ENCODE assay signal across 8 cellular contexts in the genomic region with DNA sequence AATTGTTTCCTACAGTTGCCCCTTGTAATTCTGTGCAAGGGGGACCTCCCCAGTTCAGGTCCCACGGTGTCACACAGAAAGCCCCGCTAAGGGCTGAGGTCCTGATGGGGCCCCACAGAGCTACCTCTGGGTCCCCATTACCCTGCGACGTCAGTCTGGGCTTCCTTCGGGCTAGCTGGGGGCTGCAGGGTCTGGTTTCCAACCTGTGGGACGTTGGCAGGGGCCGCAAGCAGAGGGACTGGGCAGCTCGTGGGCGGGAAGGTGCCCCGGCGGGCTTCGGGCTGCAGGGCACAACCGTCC. TPM values are rescaled to one million over a fixed set of nuclear protein-coding genes. Genes with fewer than 3 reads are reported as not detected.
DNase-seq lines count a peak whose midpoint lies in the region; ATAC-seq, FAIRE-seq and TF ChIP-seq lines count a peak whose summit lies in the region.

No MANE protein-coding gene starts in this region.

- H3K4me2 ChIP-seq in OCI-LY1 (ENCODE audit: low read length) (peak overlapping the region; percentile 99), endothelial cell of umbilical vein (ENCODE audit: insufficient read depth, low read length) (peak overlapping the region; percentile 65), parathyroid adenoma (ENCODE audit: low read length) (peak overlapping the region; percentile 91)

- BruUV-seq in endothelial cell of umbilical vein (replicated peaks; lab: Mats Ljungman, UMichigan) = no TSS peak

- no peak for FAIRE-seq in endothelial cell of umbilical vein (lab: Jason Lieb, UNC)

- TF ChIP-seq POLR2A in endothelial cell of umbilical vein (IDR thresholded peaks at IDR 0.05; ENCODE audit: low read depth, low read length) = no peak

- H3K36me3 Mint-ChIP-seq in CD4-positive, alpha-beta T cell (ENCODE audit: low read depth) = peaks cover 14% of the 10 kb centered on the region

- H3K9me3 ChIP-seq in CD4-positive, alpha-beta T cell (ENCODE audit: control insufficient read depth, low read length) = no peaks in the 10 kb centered on the region
- H3K9me3 ChIP-seq in OCI-LY1 (ENCODE audit: low read length) (no peaks in the 10 kb centered on the region), endothelial cell of umbilical vein (replicated peaks; ENCODE audit: control insufficient read depth, insufficient read depth, low read length) (no peaks in the 10 kb centered on the region), parathyroid adenoma (ENCODE audit: control insufficient read depth, low read length) (no peaks in the 10 kb centered on the region)

- H3K27me3 ChIP-seq in CD4-positive, alpha-beta T cell (ENCODE audit: control insufficient read depth, insufficient read depth, low read length) = no peaks in the 10 kb centered on the region
- H3K27me3 ChIP-seq in OCI-LY1 (ENCODE audit: insufficient read depth, low read length) = no peaks in the 10 kb centered on the region
- no peaks in the 10 kb centered on the region for H3K27me3 ChIP-seq in endothelial cell of umbilical vein (ENCODE audit: control insufficient read depth in 2 of 2, insufficient read depth in 2 of 2, low read length in 2 of 2)
- H3K27me3 ChIP-seq in parathyroid adenoma (ENCODE audit: control insufficient read depth, insufficient read depth, low read length) = no peaks in the 10 kb centered on the region

- peak overlapping the region; percentile 92 for H3K27ac Mint-ChIP-seq in CD4-positive, alpha-beta T cell

- TF ChIP-seq CTCF in CD4-positive, alpha-beta T cell (IDR thresholded peaks at IDR 0.05) = no peak
- no peak for TF ChIP-seq CTCF in OCI-LY1 (IDR thresholded peaks at IDR 0.05; ENCODE audit: low read length)
- TF ChIP-seq CTCF in endothelial cell of umbilical vein (IDR thresholded peaks at IDR 0.05; ENCODE audit: extremely low read depth in 1 of 2, insufficient read depth in 1 of 2, low read depth in 1 of 2, low read length in 2 of 2) = no peak
- TF ChIP-seq CTCF in parathyroid adenoma (IDR thresholded peaks at IDR 0.05) = no peak

- H3K9me1 ChIP-seq in endothelial cell of umbilical vein (replicated peaks; ENCODE audit: control insufficient read depth, extremely low read depth, insufficient read depth, low read length) = no peaks in the 10 kb centered on the region

- H3K4me1 ChIP-seq in OCI-LY1 (ENCODE audit: insufficient read depth, low read length, severe bottlenecking) = peaks cover 19% of the 10 kb centered on the region
- peaks cover 5% of the 10 kb centered on the region for H3K4me1 ChIP-seq in endothelial cell of umbilical vein (ENCODE audit: control insufficient read depth, extremely low read depth, insufficient read depth, low read length)
- H3K4me1 ChIP-seq in parathyroid adenoma = peaks cover 2% of the 10 kb centered on the region

- POLR2A ChIA-PET in CD4-positive, alpha-beta T cell (lab: Charles Lee) = interaction anchor here (0.6 to 5.8 kb wide), 11 partner anchors 10 to 77 kb away, joined by 3 to 94 read pairs (median 7); a partner anchor contains a TSS
- POLR2A ChIA-PET in endothelial cell of umbilical vein (lab: Charles Lee) = interaction anchor here (0.6 kb wide), 1 partner anchor 212 kb away, joined by 3 read pairs; no protein-coding TSS in a partner anchor

- H4K20me1 ChIP-seq in OCI-LY1 (ENCODE audit: insufficient read depth, low read length) (no peaks in the 10 kb centered on the region), endothelial cell of umbilical vein (replicated peaks; ENCODE audit: control insufficient read depth, extremely low read depth, insufficient read depth, low read length) (no peaks in the 10 kb centered on the region)

- H3K9me3 Mint-ChIP-seq in CD4-positive, alpha-beta T cell = no peaks in the 10 kb centered on the region

- dilution Hi-C loops in endothelial cell of umbilical vein (cut with MboI; ENCODE audit: extremely low pct_ligation_motif_present, low sequenced_read_pairs) = no loop called here

- ATAC-seq in CD4-positive, alpha-beta T cell (ENCODE audit: poor library complexity) = no peak
- peak; percentile 23 for ATAC-seq in GM21717 (IDR thresholded peaks at IDR 0.05; ENCODE audit: unreplicated experiment)

- no peaks in the 10 kb centered on the region for H3K9me2 ChIP-seq in OCI-LY1 (ENCODE audit: low read depth, low read length)

- peak overlapping the region; percentile 74 for H3K27ac ChIP-seq in CD4-positive, alpha-beta T cell (ENCODE audit: low read depth, low read length)
- peak overlapping the region; percentile 52 for H3K27ac ChIP-seq in OCI-LY1 (ENCODE audit: low read depth, low read length, poor library complexity, severe bottlenecking)
- no peak overlapping the region for H3K27ac ChIP-seq in endothelial cell of umbilical vein (ENCODE audit: insufficient read depth, low read depth, low read length)
- no peak overlapping the region for H3K27ac ChIP-seq in parathyroid adenoma

- 0 out of 2 replicates have a peak, but pooled peaks cover 5% of the 10 kb centered on the region for H3K79me2 ChIP-seq in OCI-LY1 (ENCODE audit: insufficient read depth, low read length)
- no peaks in the 10 kb centered on the region for H3K79me2 ChIP-seq in endothelial cell of umbilical vein (ENCODE audit: control insufficient read depth, insufficient read depth, low read length)
- H3K79me2 ChIP-seq in parathyroid adenoma = no peaks in the 10 kb centered on the region

- no peak for DNase-seq in CD4-positive, alpha-beta T cell
- no peak for DNase-seq in endothelial cell of umbilical vein (ENCODE audit: low read depth, low spot score)
- DNase-seq in H4 (ENCODE audit: low spot score) = no peak
- no peak for DNase-seq in HuH-7.5 (ENCODE audit: low spot score)
- no peak for DNase-seq in iPS-NIHi11 (ENCODE audit: low spot score)

- no peaks in the 10 kb centered on the region for H3F3A ChIP-seq in OCI-LY1 (ENCODE audit: insufficient read depth, low read length)

- no peaks in the 10 kb centered on the region for H3K27me3 Mint-ChIP-seq in CD4-positive, alpha-beta T cell

- H3K4me3 Mint-ChIP-seq in CD4-positive, alpha-beta T cell = peak overlapping the region; percentile 75

- H3K4me1 Mint-ChIP-seq in CD4-positive, alpha-beta T cell (ENCODE audit: low read depth) = peaks cover 27% of the 10 kb centered on the region

- H2AFZ ChIP-seq in OCI-LY1 (ENCODE audit: low read length) (no peak overlapping the region), endothelial cell of umbilical vein (ENCODE audit: low read depth, low read length) (peak overlapping the region; percentile 84), parathyroid adenoma (peak overlapping the region; percentile 92)

- CTCF ChIA-PET in CD4-positive, alpha-beta T cell (lab: Charles Lee) = interaction anchor here (0.6 to 2.0 kb wide), 8 partner anchors 11 to 100 kb away, joined by 3 to 13 read pairs (median 3); a partner anchor contains a TSS
- CTCF ChIA-PET in endothelial cell of umbilical vein (lab: Charles Lee) = interaction anchor here (2.2 kb wide), 1 partner anchor 11 kb away, joined by 11 read pairs; a partner anchor contains a TSS

- H3K36me3 ChIP-seq in OCI-LY1 (ENCODE audit: insufficient read depth, low read length) (peaks cover 36% of the 10 kb centered on the region), endothelial cell of umbilical vein (ENCODE audit: control insufficient read depth in 2 of 2, extremely low read depth in 1 of 2, insufficient read depth in 2 of 2, low read length in 2 of 2) (peaks cover 0 to 7% of the 10 kb centered on the region in 2 experiments), parathyroid adenoma (ENCODE audit: control insufficient read depth, insufficient read depth, low read length) (no peaks in the 10 kb centered on the region)

- H3K9ac ChIP-seq in OCI-LY1 (ENCODE audit: low read length) (peak overlapping the region; percentile 87), endothelial cell of umbilical vein (replicated peaks; ENCODE audit: extremely low read depth, insufficient read depth, low read length) (peak overlapping the region; percentile 31), parathyroid adenoma (no peak overlapping the region)

- peak overlapping the region; percentile 87 for H3K4me3 ChIP-seq in OCI-LY1 (ENCODE audit: low read depth, low read length, poor library complexity, severe bottlenecking)
- peak overlapping the region; percentile 55 to 86 (median 60) for H3K4me3 ChIP-seq in endothelial cell of umbilical vein (replicated peaks in 1 of 3; ENCODE audit: insufficient read depth in 1 of 3, low read depth in 1 of 3, low read length in 3 of 3)
- peak overlapping the region; percentile 80 for H3K4me3 ChIP-seq in parathyroid adenoma (ENCODE audit: low read depth, low read length)

- intact Hi-C loops in CD4-positive, alpha-beta T cell (cut with DNase I, micrococcal nuclease) = loop anchor here (1.0 to 5.0 kb wide), 5 partner anchors 12 to 65 kb away; a partner anchor contains a TSS
- intact Hi-C loops in endothelial cell of umbilical vein (cut with micrococcal nuclease) = loop anchor here (1.0 kb wide), 2 partner anchors 12 to 27 kb away; a partner anchor contains a TSS

RNA-seq across cellular contexts. Expression of a gene that starts 0.7 kb away (rescaled TPM):
- 1 to 10 TPM; 5.2 to 6.6 TPM for total RNA-seq in CD4-positive, alpha-beta T cell
- total RNA-seq in endothelial cell of umbilical vein = 19.9 and 21.5 TPM in 2 replicates
- 36.5 and 41.9 TPM in 2 replicates for polyA plus RNA-seq in endothelial cell of umbilical vein
- 27.4 and 27.8 TPM in 2 replicates for polyA plus RNA-seq in endothelial cell of umbilical vein (2011; cell fraction: cytosol; rRNA removed)
- polyA plus RNA-seq in endothelial cell of umbilical vein (2011; cell fraction: nucleus; rRNA removed) = 58.3 and 71.9 TPM in 2 replicates
- polyA plus RNA-seq in endothelial cell of umbilical vein (2012) = 15.8 and 17.6 TPM in 2 replicates
- 42.3 and 44.5 TPM in 2 replicates for polyA minus RNA-seq in endothelial cell of umbilical vein
- 12.2 TPM for polyA minus RNA-seq in endothelial cell of umbilical vein (2011; cell fraction: cytosol; rRNA and poly(A)+ RNA removed)
- polyA minus RNA-seq in endothelial cell of umbilical vein (2011; cell fraction: nucleus; rRNA and poly(A)+ RNA removed) = 8.3 and 10.9 TPM in 2 replicates
- 21.7 and 26.6 TPM in 2 replicates for total RNA-seq in H4 (2014; rRNA removed; shearing (Covaris generic))

RNA-seq across cellular contexts. Expression of a gene that starts 11.4 kb away (rescaled TPM):
- total RNA-seq in CD4-positive, alpha-beta T cell = 100 to 1,000 TPM; 101 to 106 TPM
- total RNA-seq in endothelial cell of umbilical vein = 64.2 and 79.3 TPM in 2 replicates
- 180 and 224 TPM in 2 replicates for polyA plus RNA-seq in endothelial cell of umbilical vein
- 149 and 157 TPM in 2 replicates for polyA plus RNA-seq in endothelial cell of umbilical vein (2011; cell fraction: cytosol; rRNA removed)
- polyA plus RNA-seq in endothelial cell of umbilical vein (2011; cell fraction: nucleus; rRNA removed) = 75.4 and 81.5 TPM in 2 replicates
- 136 and 157 TPM in 2 replicates for polyA plus RNA-seq in endothelial cell of umbilical vein (2012)
- 108 and 114 TPM in 2 replicates for polyA minus RNA-seq in endothelial cell of umbilical vein
- polyA minus RNA-seq in endothelial cell of umbilical vein (2011; cell fraction: cytosol; rRNA and poly(A)+ RNA removed) = 17.2 TPM
- polyA minus RNA-seq in endothelial cell of umbilical vein (2011; cell fraction: nucleus; rRNA and poly(A)+ RNA removed) = 22.6 and 23.1 TPM in 2 replicates
- total RNA-seq in H4 (2014; rRNA removed; shearing (Covaris generic)) = 118 and 134 TPM in 2 replicates

RNA-seq across cellular contexts. Expression of a gene that starts 11.8 kb away (rescaled TPM):
- total RNA-seq in CD4-positive, alpha-beta T cell = 1,000 to 10,000 TPM; 2,261 to 2,296 TPM
- total RNA-seq in endothelial cell of umbilical vein = 992 and 1,027 TPM in 2 replicates
- 579 and 887 TPM in 2 replicates for polyA plus RNA-seq in endothelial cell of umbilical vein
- polyA plus RNA-seq in endothelial cell of umbilical vein (2011; cell fraction: cytosol; rRNA removed) = 2,801 and 3,403 TPM in 2 replicates
- 742 and 981 TPM in 2 replicates for polyA plus RNA-seq in endothelial cell of umbilical vein (2011; cell fraction: nucleus; rRNA removed)
- 1,355 and 1,476 TPM in 2 replicates for polyA plus RNA-seq in endothelial cell of umbilical vein (2012)
- 61.2 and 80.7 TPM in 2 replicates for polyA minus RNA-seq in endothelial cell of umbilical vein
- polyA minus RNA-seq in endothelial cell of umbilical vein (2011; cell fraction: cytosol; rRNA and poly(A)+ RNA removed) = 297 TPM
- 28.8 and 29.7 TPM in 2 replicates for polyA minus RNA-seq in endothelial cell of umbilical vein (2011; cell fraction: nucleus; rRNA and poly(A)+ RNA removed)
- 3,227 and 3,660 TPM in 2 replicates for total RNA-seq in H4 (2014; rRNA removed; shearing (Covaris generic))

RNA-seq across cellular contexts. Expression of a gene that starts 27.0 kb away (rescaled TPM):
- 10 to 100 TPM; 76.5 to 81.4 TPM for total RNA-seq in CD4-positive, alpha-beta T cell
- 286 and 302 TPM in 2 replicates for total RNA-seq in endothelial cell of umbilical vein
- polyA plus RNA-seq in endothelial cell of umbilical vein = 318 and 355 TPM in 2 replicates
- 263 and 280 TPM in 2 replicates for polyA plus RNA-seq in endothelial cell of umbilical vein (2011; cell fraction: cytosol; rRNA removed)
- 330 and 348 TPM in 2 replicates for polyA plus RNA-seq in endothelial cell of umbilical vein (2011; cell fraction: nucleus; rRNA removed)
- 217 and 236 TPM in 2 replicates for polyA plus RNA-seq in endothelial cell of umbilical vein (2012)
- 356 and 385 TPM in 2 replicates for polyA minus RNA-seq in endothelial cell of umbilical vein
- 50.0 TPM for polyA minus RNA-seq in endothelial cell of umbilical vein (2011; cell fraction: cytosol; rRNA and poly(A)+ RNA removed)
- 97.4 and 134 TPM in 2 replicates for polyA minus RNA-seq in endothelial cell of umbilical vein (2011; cell fraction: nucleus; rRNA and poly(A)+ RNA removed)
- total RNA-seq in H4 (2014; rRNA removed; shearing (Covaris generic)) = 134 and 143 TPM in 2 replicates

RNA-seq across cellular contexts. Expression of a gene that starts 32.0 kb away (rescaled TPM):
- total RNA-seq in CD4-positive, alpha-beta T cell = 100 to 1,000 TPM; 121 to 122 TPM
- total RNA-seq in endothelial cell of umbilical vein = 39.0 and 41.8 TPM in 2 replicates
- polyA plus RNA-seq in endothelial cell of umbilical vein = 14.2 and 14.6 TPM in 2 replicates
- polyA plus RNA-seq in endothelial cell of umbilical vein (2011; cell fraction: cytosol; rRNA removed) = 5.3 and 6.9 TPM in 2 replicates
- polyA plus RNA-seq in endothelial cell of umbilical vein (2011; cell fraction: nucleus; rRNA removed) = 116 and 137 TPM in 2 replicates
- polyA plus RNA-seq in endothelial cell of umbilical vein (2012) = 10.8 and 17.7 TPM in 2 replicates
- polyA minus RNA-seq in endothelial cell of umbilical vein = 18.3 and 23.0 TPM in 2 replicates
- polyA minus RNA-seq in endothelial cell of umbilical vein (2011; cell fraction: cytosol; rRNA and poly(A)+ RNA removed) = 10.9 TPM
- 40.3 and 48.5 TPM in 2 replicates for polyA minus RNA-seq in endothelial cell of umbilical vein (2011; cell fraction: nucleus; rRNA and poly(A)+ RNA removed)
- total RNA-seq in H4 (2014; rRNA removed; shearing (Covaris generic)) = 11.9 and 14.4 TPM in 2 replicates

Comparison
In these comparisons a context has a peak if more than half of its experiments do, and no peak if none do; other contexts are left out.
1. H3K27ac ChIP-seq: peak in CD4-positive, alpha-beta T cell (single experiment) and OCI-LY1 (single experiment); none in endothelial cell of umbilical vein (single experiment) and parathyroid adenoma (single experiment).
2. Peak in every context shown above with its lines, with median percentiles within 50 percentile points of each other: H3K4me2 ChIP-seq and H3K4me3 ChIP-seq.